ENCODE assay signal across 9 cellular contexts in genomic region chr3:24496529-24497482, GRCh38. TPM values are rescaled to one million over a fixed set of nuclear protein-coding genes. Genes with fewer than 3 reads are reported as not detected.
DNase-seq lines count a peak whose midpoint lies in the region; ATAC-seq and TF ChIP-seq lines count a peak whose summit lies in the region.
"Had no signal": no experiment of that assay in that cellular context is flagged by ENCODE, and none has a peak within 500 bp of the region (broad histone marks: within the 10 kb centered on the region; RNA-seq: fewer than 3 reads in every experiment).

No MANE protein-coding gene starts in this region.

- TF ChIP-seq CTCF in RWPE2 (IDR thresholded peaks at IDR 0.05; ENCODE audit: poor library complexity, severe bottlenecking): peak; percentile 29
- TF ChIP-seq CTCF in glutamatergic neuron (IDR thresholded peaks at IDR 0.05; ENCODE audit: partially characterized antibody, unreplicated experiment): peak; percentile 70
- peak in 2 of 4 experiments; percentile 22 to 29 for TF ChIP-seq CTCF in prostate gland (IDR thresholded peaks at IDR 0.05)

- H3K36me3 Mint-ChIP-seq in glutamatergic neuron (ENCODE audit: unreplicated experiment): no peaks in the 10 kb centered on the region

- no peaks in the 10 kb centered on the region for H3K9me2 ChIP-seq in GM23248 (ENCODE audit: insufficient read depth)

- no peak overlapping the region for H3K27ac Mint-ChIP-seq in glutamatergic neuron (ENCODE audit: unreplicated experiment)
- H3K27ac Mint-ChIP-seq: T-helper 1 cell treated with Interleukin-12 subunit alpha and Interleukin-12 subunit beta and Interleukin-4 antibody, amounts not matched to agents 30 μg/mL and 1 μg/mL, for 36 hours had no signal

- peaks cover 18% of the 10 kb centered on the region for H3K79me2 ChIP-seq in GM23248 (ENCODE audit: insufficient read depth)

- H3K4me3 ChIP-seq in GM23248 (no peak overlapping the region), RWPE2 (ENCODE audit: severe bottlenecking) (no peak overlapping the region), prostate gland (no peak overlapping the region)

- peak; percentile 85 for DNase-seq in GM23248
- DNase-seq in RWPE2 (ENCODE audit: low spot score): no peak
- peak; percentile 76 for DNase-seq in glutamatergic neuron
- peak; percentile 30 for DNase-seq in prostate gland (ENCODE audit: low spot score)
- DNase-seq in T1000 (lab: John Stamatoyannopoulos, UW): no peak

- H3K9me3 ChIP-seq in GM23248 (ENCODE audit: low read depth) (no peaks in the 10 kb centered on the region), RWPE2 (ENCODE audit: severe bottlenecking) (no peaks in the 10 kb centered on the region), prostate gland (no peaks in the 10 kb centered on the region)

- no peak overlapping the region for H3K4me2 ChIP-seq in GM23248 (ENCODE audit: unreplicated experiment)

- peaks cover 19% of the 10 kb centered on the region; the same call in 1 of the 2 replicates for H3F3A ChIP-seq in GM23248 (ENCODE audit: insufficient read depth)

- no peak for ATAC-seq in RWPE2 (ENCODE audit: low read depth)
- no peak for ATAC-seq in HG03175 (IDR thresholded peaks at IDR 0.05; ENCODE audit: unreplicated experiment)
- ATAC-seq in HG02981 (IDR thresholded peaks at IDR 0.05; ENCODE audit: unreplicated experiment): no peak
- no peak for ATAC-seq in HG03565 (IDR thresholded peaks at IDR 0.05; ENCODE audit: unreplicated experiment)

- no peaks in the 10 kb centered on the region for H3K9me3 Mint-ChIP-seq in glutamatergic neuron (ENCODE audit: unreplicated experiment)
- H3K9me3 Mint-ChIP-seq: T-helper 1 cell treated with Interleukin-12 subunit alpha and Interleukin-12 subunit beta and Interleukin-4 antibody, amounts not matched to agents 30 μg/mL and 1 μg/mL, for 36 hours had no signal

- no peak for TF ChIP-seq POLR2A in prostate gland (IDR thresholded peaks at IDR 0.05)

- no peak overlapping the region for H3K27ac ChIP-seq in GM23248
- H3K27ac ChIP-seq in RWPE2 (ENCODE audit: poor library complexity, severe bottlenecking): no peak overlapping the region
- no peak overlapping the region for H3K27ac ChIP-seq in prostate gland

- H3K4me3 Mint-ChIP-seq in glutamatergic neuron (ENCODE audit: unreplicated experiment): no peak overlapping the region
- H3K4me3 Mint-ChIP-seq: T-helper 1 cell treated with Interleukin-12 subunit alpha and Interleukin-12 subunit beta and Interleukin-4 antibody, amounts not matched to agents 30 μg/mL and 1 μg/mL, for 36 hours had no signal

- H3K36me3 ChIP-seq in GM23248 (ENCODE audit: low read depth) (no peaks in the 10 kb centered on the region), RWPE2 (ENCODE audit: low read depth) (no peaks in the 10 kb centered on the region), prostate gland (no peaks in the 10 kb centered on the region)

- H3K9ac ChIP-seq in GM23248: no peak overlapping the region

- H3K4me1 ChIP-seq in GM23248 (ENCODE audit: insufficient read depth) (peaks cover 21% of the 10 kb centered on the region), RWPE2 (ENCODE audit: insufficient read depth, poor library complexity, severe bottlenecking) (peaks cover 17% of the 10 kb centered on the region), prostate gland (replicated peaks) (no peaks in the 10 kb centered on the region)

- 31% methylated on average over 16 of the region's 16 CpGs for WGBS in GM23248 (ENCODE audit: low coverage in 1 of 2, low lambda C conversion rate in 2 of 2, missing lambda C conversion rate in 2 of 2), 2 experiments
- 60% methylated on average over 16 of the region's 16 CpGs for WGBS in prostate gland

- intact Hi-C loops in prostate gland (cut with DNase I): loop anchor here (5.0 to 10.0 kb wide), 3 partner anchors 132 to 500 kb away; no protein-coding TSS in a partner anchor

- H3K4me1 Mint-ChIP-seq in glutamatergic neuron (ENCODE audit: low read depth, unreplicated experiment): peaks cover 2% of the 10 kb centered on the region

- no peaks in the 10 kb centered on the region for H4K20me1 ChIP-seq in GM23248 (ENCODE audit: insufficient read depth)

- peaks cover 7% of the 10 kb centered on the region for H3K27me3 Mint-ChIP-seq in glutamatergic neuron (ENCODE audit: unreplicated experiment)

- no peaks in the 10 kb centered on the region for H3K27me3 ChIP-seq in GM23248 (replicated peaks; ENCODE audit: insufficient read depth)
- H3K27me3 ChIP-seq in RWPE2 (ENCODE audit: insufficient read depth, poor library complexity, severe bottlenecking): no peaks in the 10 kb centered on the region
- H3K27me3 ChIP-seq in prostate gland (replicated peaks; ENCODE audit: insufficient read depth): no peaks in the 10 kb centered on the region

- H2AFZ ChIP-seq in GM23248: peak overlapping the region; percentile 87; the same call in 1 of the 2 replicates

- in situ Hi-C loops in GM23248 (cut with MboI): no loop called here

RNA-seq across cellular contexts. Expression of gene THRB, which starts 2.2 kb away (rescaled TPM):
- total RNA-seq in GM23248 (2014; rRNA removed; shearing (Covaris generic)): 2.9 and 5.1 TPM in 2 replicates
- polyA plus RNA-seq in GM23248 (2016; fragmentation: Nextera tagmentation; extraction: Ambion mirVana): 3.3 and 3.9 TPM in 2 replicates
- total RNA-seq in glutamatergic neuron (ENCODE audit: unreplicated experiment) (0.56 TPM), prostate gland (10 to 100 TPM; 13.0 to 39.6 TPM)

Comparison
In these comparisons a context has a peak if more than half of its experiments do, and no peak if none do; other contexts are left out.
1. DNase-seq: peak in GM23248 (single experiment), glutamatergic neuron (single experiment) and prostate gland (single experiment); none in RWPE2 (single experiment) and T1000 (single experiment).